In the genomic region with DNA sequence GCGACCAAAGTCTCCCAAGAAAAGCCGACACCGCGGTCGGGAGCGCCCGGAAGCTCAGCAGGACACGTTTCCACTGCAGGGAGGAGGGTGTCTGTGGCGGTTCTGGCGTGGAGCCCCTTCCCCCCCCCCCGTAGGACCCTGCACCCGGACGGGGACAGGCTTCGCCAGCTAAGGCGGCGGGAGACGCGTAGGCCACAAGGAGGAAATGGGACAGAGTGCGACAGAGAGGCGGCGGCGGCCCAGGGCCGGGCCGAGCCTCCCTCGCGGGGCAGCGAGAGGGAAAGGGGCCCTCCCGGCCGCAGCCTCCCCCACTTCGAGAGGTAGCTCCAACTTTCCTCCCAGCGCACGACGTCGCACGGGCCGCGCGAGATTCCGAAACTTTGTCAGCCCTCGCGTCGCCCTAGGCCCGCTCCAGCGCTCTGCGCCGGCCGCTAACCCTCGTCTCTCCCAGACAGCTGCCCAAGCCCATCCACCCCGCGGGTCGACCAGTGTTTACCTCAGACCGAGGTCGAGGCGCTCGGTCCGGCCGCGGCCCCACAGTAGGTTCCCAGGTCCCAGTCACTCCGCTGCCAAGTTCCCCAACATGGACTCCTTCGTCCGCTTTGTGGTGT, we compare ENCODE assay signal across 8 cellular contexts. TPM values are rescaled to one million over a fixed set of nuclear protein-coding genes. Genes with fewer than 3 reads are reported as not detected.
DNase-seq lines count a peak whose midpoint lies in the region; ATAC-seq, FAIRE-seq and TF ChIP-seq lines count a peak whose summit lies in the region.

No MANE protein-coding gene starts in this region.

- ATAC-seq in HG03432 (IDR thresholded peaks at IDR 0.05; ENCODE audit: unreplicated experiment) (peak; percentile 32), Right ventricle myocardium superior (ENCODE audit: poor library complexity) (peak; percentile 41)

- H3K27me3 ChIP-seq in BLaER1 treated with 17β-estradiol and CSF1 and Interleukin-3, amounts not matched to agents 10 nM and 100 nM, result no peaks in the 10 kb centered on the region
- no peaks in the 10 kb centered on the region for H3K27me3 ChIP-seq in uterus

- H3K4me3 ChIP-seq in BLaER1 treated with 17β-estradiol and CSF1 and Interleukin-3, amounts not matched to agents 10 nM and 100 nM, result peak overlapping the region; percentile 83 to 98 (median 95)
- peak overlapping the region; percentile 75 to 78 for H3K4me3 ChIP-seq in uterus

- no peak for TF ChIP-seq POLR2A in uterus (IDR thresholded peaks at IDR 0.05)

- DNase-seq in GM19238 (ENCODE audit: insufficient read length, low spot score) (peak; percentile 11), RCC 7860 (ENCODE audit: low spot score) (peak; percentile 44), activated gamma-delta T cell treated with Interleukin-2 at 50 U/mL for 16 hours (peak; percentile 45), Right ventricle myocardium superior (peak; percentile 84), posterior cingulate gyrus (peak in 8 of 10 donors; percentile 9 to 94 (median 49)), uterus (peak; percentile 58 to 60)

- H3K36me3 ChIP-seq in BLaER1 treated with 17β-estradiol and CSF1 and Interleukin-3, amounts not matched to agents 10 nM and 100 nM, result peaks cover 6 to 32% (median 21%) of the 10 kb centered on the region in 11 experiments; a peak in 21 of 22 replicates
- H3K36me3 ChIP-seq in uterus, result no peaks in the 10 kb centered on the region

- H3K4me2 ChIP-seq in BLaER1 treated with 17β-estradiol and CSF1 and Interleukin-3, amounts not matched to agents 10 nM and 100 nM, result peak overlapping the region; percentile 71 to 96 (median 84); a peak in 21 of 22 replicates

- no peak for FAIRE-seq in RCC 7860 (lab: Jason Lieb, UNC)

- H3K4me1 ChIP-seq in BLaER1 treated with 17β-estradiol and CSF1 and Interleukin-3, amounts not matched to agents 10 nM and 100 nM, result peaks cover 42 to 56% (median 49%) of the 10 kb centered on the region in 10 experiments
- peaks cover 4 to 7% of the 10 kb centered on the region in 2 donors for H3K4me1 ChIP-seq in uterus

- H3K9me3 ChIP-seq in BLaER1 treated with 17β-estradiol and CSF1 and Interleukin-3, amounts not matched to agents 10 nM and 100 nM (replicated peaks in 1 of 11), result peaks cover 0 to 14% (median 6%) of the 10 kb centered on the region in 11 experiments; a peak in 8 of 22 replicates
- H3K9me3 ChIP-seq in uterus, result no peaks in the 10 kb centered on the region

- peak overlapping the region; percentile 98 to 100 (median 99) for H3K27ac ChIP-seq in BLaER1 treated with 17β-estradiol and CSF1 and Interleukin-3, amounts not matched to agents 10 nM and 100 nM
- peak overlapping the region; percentile 96 to 98 for H3K27ac ChIP-seq in uterus

- intact Hi-C loops in Right ventricle myocardium superior (cut with DNase I), result no loop called here
- intact Hi-C loops in posterior cingulate gyrus (cut with DNase I), result loop anchor here (1.0 to 10.0 kb wide), 5 partner anchors 135 to 382 kb away; a partner anchor contains a TSS
- intact Hi-C loops in uterus (cut with DNase I; ENCODE audit: low total_unique reads), result no loop called here

- peak in 1 of 4 experiments; percentile 3 for TF ChIP-seq CTCF in uterus (IDR thresholded peaks at IDR 0.05)

- H4K20me1 ChIP-seq in BLaER1 treated with 17β-estradiol and CSF1 and Interleukin-3, amounts not matched to agents 10 nM and 100 nM, result peaks cover 22 to 48% (median 45%) of the 10 kb centered on the region in 11 experiments; a peak in 20 of 22 replicates

- H3K9ac ChIP-seq in BLaER1 treated with 17β-estradiol and CSF1 and Interleukin-3, amounts not matched to agents 10 nM and 100 nM, result peak overlapping the region; percentile 96 to 99 (median 99)

RNA-seq across cellular contexts. Expression of a gene that starts 0.4 kb away (rescaled TPM):
- total RNA-seq in Right ventricle myocardium superior, result 75.3 TPM
- total RNA-seq in uterus, result 100 to 1,000 TPM; 127 to 207 (median 170) TPM

Comparison
In these comparisons a context has a peak if more than half of its experiments do, and no peak if none do; other contexts are left out.
1. Peak in every context shown above with its lines: DNase-seq, ATAC-seq, H3K4me3 ChIP-seq and H3K27ac ChIP-seq.
2. DNase-seq: peak in every context shown above with its lines; median percentile 84 in Right ventricle myocardium superior; 59 in uterus; 49 in posterior cingulate gyrus; 45 in activated gamma-delta T cell treated with Interleukin-2 at 50 U/mL for 16 hours; 44 in RCC 7860; 11 in GM19238.